23 cellular contexts compared by ENCODE assay signal in the genomic region with DNA sequence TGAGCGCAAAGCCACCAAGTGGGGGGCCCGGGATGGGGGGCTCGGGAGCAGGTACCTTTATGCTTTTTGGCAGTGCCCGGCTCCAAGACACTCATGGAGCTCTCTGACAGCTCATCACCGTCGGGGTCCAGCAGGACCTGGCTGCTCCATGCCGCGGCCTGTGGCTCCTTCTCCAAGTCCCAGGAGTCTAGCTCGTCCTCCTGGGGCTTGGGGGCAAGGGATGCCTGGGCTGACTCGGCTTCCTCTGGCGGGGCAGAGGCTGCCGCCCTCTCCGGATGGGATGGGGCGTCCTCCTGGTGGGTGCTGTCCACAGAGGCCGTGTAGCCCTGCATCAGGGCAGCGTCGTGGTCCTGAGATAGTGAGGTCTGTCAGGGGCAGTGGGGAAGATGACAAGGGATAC. TPM values are rescaled to one million over a fixed set of nuclear protein-coding genes. Genes with fewer than 3 reads are reported as not detected.
A peak's percentile ranks its signal among the peaks of the same experiment; 100 is the strongest.
DNase-seq lines count a peak whose midpoint lies in the region; ATAC-seq, FAIRE-seq and TF ChIP-seq lines count a peak whose summit lies in the region.
"Had no signal": no experiment of that assay in that cellular context is flagged by ENCODE, and none has a peak within 500 bp of the region (broad histone marks: within the 10 kb centered on the region; RNA-seq: fewer than 3 reads in every experiment).

No MANE protein-coding gene starts in this region.

- H3K36me3 Mint-ChIP-seq in stimulated activated naive CD8-positive, alpha-beta T cell treated with anti-CD3 and anti-CD28 coated beads, Interleukin-15, Interleukin-2, amounts not matched to agents 100 ng/mL and 50 ng/mL, for 24 hours (ENCODE audit: low read depth): peaks cover 27% of the 10 kb centered on the region
- H3K36me3 Mint-ChIP-seq in activated CD8-positive, alpha-beta T cell treated with anti-CD3 and anti-CD28 coated beads, Interleukin-2, amount 10 ng/mL, durations not matched to agents 7 days and 5 days (ENCODE audit: low read depth): peaks cover 10% of the 10 kb centered on the region
- H3K36me3 Mint-ChIP-seq in immature natural killer cell: peaks cover 5 to 23% (median 15%) of the 10 kb centered on the region in 3 donors
- peaks cover 29% of the 10 kb centered on the region for H3K36me3 Mint-ChIP-seq in HFFc6 (ENCODE audit: low read depth)

- H3K4me1 Mint-ChIP-seq in stimulated activated naive CD8-positive, alpha-beta T cell treated with anti-CD3 and anti-CD28 coated beads, Interleukin-15, Interleukin-2, amounts not matched to agents 100 ng/mL and 50 ng/mL, for 24 hours (ENCODE audit: low read depth): peaks cover 55% of the 10 kb centered on the region
- peaks cover 63% of the 10 kb centered on the region for H3K4me1 Mint-ChIP-seq in activated CD8-positive, alpha-beta T cell treated with anti-CD3 and anti-CD28 coated beads, Interleukin-2, amount 10 ng/mL, durations not matched to agents 7 days and 5 days (ENCODE audit: low read depth)
- H3K4me1 Mint-ChIP-seq in immature natural killer cell (peaks cover 14 to 54% of the 10 kb centered on the region in 2 donors), HFFc6 (ENCODE audit: low read depth) (peaks cover 15% of the 10 kb centered on the region)

- POLR2A ChIA-PET in activated CD8-positive, alpha-beta T cell treated with anti-CD3 and anti-CD28 coated beads, Interleukin-2, amount 10 ng/mL, durations not matched to agents 7 days and 5 days (lab: Charles Lee): interaction anchor here (1.4 kb wide), 1 partner anchor 19 kb away, joined by 3 read pairs; no protein-coding TSS in a partner anchor

- peak overlapping the region; percentile 88 for H3K27ac Mint-ChIP-seq in stimulated activated naive CD8-positive, alpha-beta T cell treated with anti-CD3 and anti-CD28 coated beads, Interleukin-15, Interleukin-2, amounts not matched to agents 100 ng/mL and 50 ng/mL, for 24 hours
- peak overlapping the region; percentile 80 for H3K27ac Mint-ChIP-seq in activated CD8-positive, alpha-beta T cell treated with anti-CD3 and anti-CD28 coated beads, Interleukin-2, amount 10 ng/mL, durations not matched to agents 7 days and 5 days
- H3K27ac Mint-ChIP-seq in immature natural killer cell: peak overlapping the region in 5 of 6 donors; percentile 67 to 85 (median 77)
- H3K27ac Mint-ChIP-seq in HFFc6: no peak overlapping the region
- H3K27ac Mint-ChIP-seq: stimulated activated memory B cell treated with anti-CD40 and anti-IgM and Interleukin-4, amounts not matched to agents 10 μg/mL and 1 μg/mL and 100 μg/mL, for 72 hours had no signal

- no peak for TF ChIP-seq CTCF in HFFc6 (IDR thresholded peaks at IDR 0.05)

- no peak for FAIRE-seq in GM19239 (lab: Jason Lieb, UNC)
- FAIRE-seq: frontal cortex had no signal

- no peaks in the 10 kb centered on the region for H3K9me3 Mint-ChIP-seq in stimulated activated naive CD8-positive, alpha-beta T cell treated with anti-CD3 and anti-CD28 coated beads, Interleukin-15, Interleukin-2, amounts not matched to agents 100 ng/mL and 50 ng/mL, for 24 hours
- H3K9me3 Mint-ChIP-seq in activated CD8-positive, alpha-beta T cell treated with anti-CD3 and anti-CD28 coated beads, Interleukin-2, amount 10 ng/mL, durations not matched to agents 7 days and 5 days (ENCODE audit: insufficient read depth): no peaks in the 10 kb centered on the region
- H3K9me3 Mint-ChIP-seq in immature natural killer cell (no peaks in the 10 kb centered on the region), HFFc6 (no peaks in the 10 kb centered on the region)
- H3K9me3 Mint-ChIP-seq: CD14-positive monocyte; neural crest cell; stimulated activated memory B cell treated with anti-CD40 and anti-IgM and Interleukin-4, amounts not matched to agents 10 μg/mL and 1 μg/mL and 100 μg/mL, for 72 hours had no signal

- CTCF ChIA-PET in activated CD8-positive, alpha-beta T cell treated with anti-CD3 and anti-CD28 coated beads, Interleukin-2, amount 10 ng/mL, durations not matched to agents 7 days and 5 days (lab: Charles Lee): interaction anchor here (1.4 to 2.1 kb wide), 3 partner anchors 13 to 209 kb away, joined by 3 to 7 read pairs (median 6); a partner anchor contains a TSS

- no peak for DNase-seq in stimulated activated naive CD8-positive, alpha-beta T cell treated with anti-CD3 and anti-CD28 coated beads, Interleukin-15, Interleukin-2, amounts not matched to agents 100 U/mL and 50 U/mL, for 24 hours
- no peak for DNase-seq in activated CD8-positive, alpha-beta T cell treated with anti-CD3 and anti-CD28 coated beads, Interleukin-2, amount 10 ng/mL, durations not matched to agents 7 days and 5 days
- DNase-seq in immature natural killer cell (no peak), HFFc6 (no peak), GM19239 (ENCODE audit: insufficient read length, low spot score) (no peak), cortex of kidney (lab: John Stamatoyannopoulos, UW) (no peak)
- DNase-seq: caudate nucleus, KBM-7, MM.1S, mucosa of descending colon, NCI-H1417, NCI-H2081, NCI-H2227 treated with DMSO at 0.1 percent for 48 hours, NCI-H69, right lobe of liver, testis had no signal

- H3K27me3 Mint-ChIP-seq in stimulated activated naive CD8-positive, alpha-beta T cell treated with anti-CD3 and anti-CD28 coated beads, Interleukin-15, Interleukin-2, amounts not matched to agents 100 ng/mL and 50 ng/mL, for 24 hours: no peaks in the 10 kb centered on the region
- H3K27me3 Mint-ChIP-seq in activated CD8-positive, alpha-beta T cell treated with anti-CD3 and anti-CD28 coated beads, Interleukin-2, amount 10 ng/mL, durations not matched to agents 7 days and 5 days (ENCODE audit: low read depth): no peaks in the 10 kb centered on the region
- peaks cover 0 to under 1% (median 0%) of the 10 kb centered on the region in 3 donors for H3K27me3 Mint-ChIP-seq in immature natural killer cell (ENCODE audit: low read depth in 3 of 3)
- H3K27me3 Mint-ChIP-seq in HFFc6 (ENCODE audit: insufficient read depth): peaks cover 2% of the 10 kb centered on the region; the same call in 1 of the 2 replicates
- H3K27me3 Mint-ChIP-seq: stimulated activated memory B cell treated with anti-CD40 and anti-IgM and Interleukin-4, amounts not matched to agents 10 μg/mL and 1 μg/mL and 100 μg/mL, for 72 hours had no signal

- peak overlapping the region; percentile 52 for H3K4me3 Mint-ChIP-seq in stimulated activated naive CD8-positive, alpha-beta T cell treated with anti-CD3 and anti-CD28 coated beads, Interleukin-15, Interleukin-2, amounts not matched to agents 100 ng/mL and 50 ng/mL, for 24 hours
- no peak overlapping the region for H3K4me3 Mint-ChIP-seq in activated CD8-positive, alpha-beta T cell treated with anti-CD3 and anti-CD28 coated beads, Interleukin-2, amount 10 ng/mL, durations not matched to agents 7 days and 5 days
- H3K4me3 Mint-ChIP-seq in immature natural killer cell (peak overlapping the region in 4 of 5 donors; percentile 69 to 82 (median 76)), HFFc6 (no peak overlapping the region)
- H3K4me3 Mint-ChIP-seq: CD14-positive monocyte; stimulated activated memory B cell treated with anti-CD40 and anti-IgM and Interleukin-4, amounts not matched to agents 10 μg/mL and 1 μg/mL and 100 μg/mL, for 72 hours had no signal

- ATAC-seq in stimulated activated naive CD8-positive, alpha-beta T cell treated with anti-CD3 and anti-CD28 coated beads, Interleukin-15, Interleukin-2, amounts not matched to agents 100 U/mL and 50 U/mL, for 24 hours: no peak
- no peak for ATAC-seq in activated CD8-positive, alpha-beta T cell treated with anti-CD3 and anti-CD28 coated beads, Interleukin-2, amount 10 ng/mL, durations not matched to agents 7 days and 5 days
- no peak for ATAC-seq in HG03280 (IDR thresholded peaks at IDR 0.05; ENCODE audit: unreplicated experiment)
- ATAC-seq: HCT116, mucosa of descending colon, right lobe of liver had no signal

RNA-seq across cellular contexts. Expression of a gene that starts 19.9 kb away (rescaled TPM):
- 1 to 10 TPM; 8.5 to 9.6 TPM for total RNA-seq in activated CD8-positive, alpha-beta T cell treated with anti-CD3 and anti-CD28 coated beads, Interleukin-2, amount 10 ng/mL, durations not matched to agents 7 days and 5 days
- 1 to 10 TPM in 2 of 3 donors, not detected in 1; 1.3 to 3.5 TPM for polyA plus RNA-seq in immature natural killer cell
- total RNA-seq in HFFc6 (2021; fragmentation: NEBNext Ultra II Directional; extraction: Animal tissue kit (Norgen Biotek cat#: 25700)): 1 to 10 TPM; 3.4 to 4.9 (median 4.0) TPM

RNA-seq across cellular contexts. Expression of a gene that starts 54.8 kb away (rescaled TPM):
- 1 to 10 TPM; 5.5 to 5.6 TPM for total RNA-seq in activated CD8-positive, alpha-beta T cell treated with anti-CD3 and anti-CD28 coated beads, Interleukin-2, amount 10 ng/mL, durations not matched to agents 7 days and 5 days
- 1 to 10 TPM in 2 of 3 donors, not detected in 1; 2.1 TPM for polyA plus RNA-seq in immature natural killer cell
- 10 to 100 TPM; 14.4 to 19.9 (median 17.2) TPM for total RNA-seq in HFFc6 (2021; fragmentation: NEBNext Ultra II Directional; extraction: Animal tissue kit (Norgen Biotek cat#: 25700))

Comparison
In these comparisons a context has a peak if more than half of its experiments do, and no peak if none do; other contexts are left out.
1. H3K4me3 Mint-ChIP-seq: peak in stimulated activated naive CD8-positive, alpha-beta T cell treated with anti-CD3 and anti-CD28 coated beads, Interleukin-15, Interleukin-2, amounts not matched to agents 100 ng/mL and 50 ng/mL, for 24 hours (single experiment) and immature natural killer cell (4 of 5); none in activated CD8-positive, alpha-beta T cell treated with anti-CD3 and anti-CD28 coated beads, Interleukin-2, amount 10 ng/mL, durations not matched to agents 7 days and 5 days (single experiment) and HFFc6 (single experiment).